1 cellular context compared by ENCODE assay signal in the genomic region with DNA sequence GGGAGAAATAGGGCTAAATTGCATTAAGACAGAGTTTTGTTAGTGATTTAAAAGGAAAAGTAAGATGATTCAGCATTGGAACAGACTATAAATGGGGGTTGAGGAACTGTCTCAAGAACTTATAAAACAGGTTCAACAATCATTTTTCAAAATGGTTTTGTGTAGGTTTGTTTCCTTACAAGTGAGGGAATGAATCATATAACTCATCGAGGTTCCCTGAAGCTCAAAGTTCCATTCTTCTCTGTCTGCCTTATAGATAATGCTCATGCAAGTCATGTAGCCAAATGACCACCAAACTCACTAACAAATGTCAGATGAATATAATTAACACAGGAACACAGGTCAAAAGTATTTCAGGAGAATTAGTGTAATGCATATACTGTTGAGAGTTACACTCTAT.
TF ChIP-seq lines count a peak whose summit lies in the region.

No MANE protein-coding gene starts in this region.

TF ChIP-seq in WTC11, 78 proteins besides CTCF, POLR2A, EP300 and RAD21 (continued from another document):
- TF ChIP-seq, protein P1, sequence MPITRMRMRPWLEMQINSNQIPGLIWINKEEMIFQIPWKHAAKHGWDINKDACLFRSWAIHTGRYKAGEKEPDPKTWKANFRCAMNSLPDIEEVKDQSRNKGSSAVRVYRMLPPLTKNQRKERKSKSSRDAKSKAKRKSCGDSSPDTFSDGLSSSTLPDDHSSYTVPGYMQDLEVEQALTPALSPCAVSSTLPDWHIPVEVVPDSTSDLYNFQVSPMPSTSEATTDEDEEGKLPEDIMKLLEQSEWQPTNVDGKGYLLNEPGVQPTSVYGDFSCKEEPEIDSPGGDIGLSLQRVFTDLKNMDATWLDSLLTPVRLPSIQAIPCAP (CRISPR knock-in tag; IDR thresholded peaks at IDR 0.05), result no peak
- no peak for TF ChIP-seq ATF1 (CRISPR knock-in tag; IDR thresholded peaks at IDR 0.05)
- no peak for TF ChIP-seq NR1H2 (CRISPR knock-in tag; IDR thresholded peaks at IDR 0.05)
